Comparison of ENCODE assay signal across 12 cellular contexts in genomic region chr2:47088371-47089082, GRCh38.
DNase-seq lines count a peak whose midpoint lies in the region; ATAC-seq, FAIRE-seq and TF ChIP-seq lines count a peak whose summit lies in the region.
"Had no signal": no experiment of that assay in that cellular context is flagged by ENCODE, and none has a peak within 500 bp of the region (broad histone marks: within the 10 kb centered on the region; RNA-seq: fewer than 3 reads in every experiment).

No MANE protein-coding gene starts in this region.

- H3K4me1 Mint-ChIP-seq in dendritic cell treated with granulocyte-macrophage colony-stimulating factor and Interleukin-4, amounts not matched to agents 40 ng/mL and 50 ng/mL, for 4 days (ENCODE audit: low read depth): peaks cover 58% of the 10 kb centered on the region

- TF ChIP-seq RAD21 in Ishikawa (IDR thresholded peaks at IDR 0.05; ENCODE audit: low read depth) (peak; percentile 24; the same call in 1 of the 2 replicates), HepG2 (CRISPR knock-in tag; IDR thresholded peaks at IDR 0.05) (no peak)

- WGBS in HepG2 (ENCODE audit: low lambda C conversion rate): 73% methylated on average over 5 of the region's 5 CpGs

- peak; percentile 39 for FAIRE-seq in HepG2 (lab: Jason Lieb, UNC)

- intact Hi-C loops in A673 (cut with micrococcal nuclease; ENCODE audit: unreplicated experiment): no loop called here
- intact Hi-C loops in dendritic cell treated with granulocyte-macrophage colony-stimulating factor and Interleukin-4, amounts not matched to agents 40 ng/mL and 50 ng/mL, for 4 days (cut with micrococcal nuclease): no loop called here
- intact Hi-C loops in HepG2 (cut with micrococcal nuclease; ENCODE audit: unreplicated experiment): no loop called here

- H3K4me1 ChIP-seq in A673 (ENCODE audit: insufficient read depth, low read length, poor library complexity, severe bottlenecking) (no peaks in the 10 kb centered on the region), HepG2 (ENCODE audit: insufficient read depth, low read length) (peaks cover 29% of the 10 kb centered on the region), Peyer's patch (peaks cover 0 to 13% (median 0%) of the 10 kb centered on the region in 4 donors)

- H3K27me3 Mint-ChIP-seq in dendritic cell treated with granulocyte-macrophage colony-stimulating factor and Interleukin-4, amounts not matched to agents 40 ng/mL and 50 ng/mL, for 4 days: no peaks in the 10 kb centered on the region
- H3K27me3 Mint-ChIP-seq: activated CD4-positive, alpha-beta T cell treated with anti-CD3 and anti-CD28 coated beads, Interleukin-2, amount 10 ng/mL, durations not matched to agents 7 days and 5 days; CD4-positive, CD25-positive, alpha-beta regulatory T cell had no signal

- H3K9me3 ChIP-seq in A673 (ENCODE audit: low read depth, low read length, poor library complexity, severe bottlenecking) (no peaks in the 10 kb centered on the region), HepG2 (ENCODE audit: low read length) (no peaks in the 10 kb centered on the region), Peyer's patch (no peaks in the 10 kb centered on the region)
- H3K9me3 ChIP-seq: colonic mucosa had no signal

- no peak for TF ChIP-seq EP300 in Ishikawa (IDR thresholded peaks at IDR 0.05; ENCODE audit: borderline replicate concordance)
- no peak for TF ChIP-seq EP300 in HepG2 (IDR thresholded peaks at IDR 0.05; ENCODE audit: low read depth in 2 of 2, low read length in 2 of 2)
- TF ChIP-seq EP300 in HepG2 (CRISPR knock-in tag; IDR thresholded peaks at IDR 0.05; ENCODE audit: borderline replicate concordance): no peak

- no peaks in the 10 kb centered on the region for H3K36me3 ChIP-seq in A673 (ENCODE audit: insufficient read depth, low read length, poor library complexity, severe bottlenecking)
- H3K36me3 ChIP-seq in HepG2 (replicated peaks in 1 of 2; ENCODE audit: control insufficient read depth in 1 of 2, insufficient read depth in 2 of 2, low read length in 2 of 2): no peaks in the 10 kb centered on the region
- H3K36me3 ChIP-seq in Peyer's patch: no peaks in the 10 kb centered on the region
- H3K36me3 ChIP-seq: colonic mucosa had no signal

- CTCF ChIA-PET in A673 (lab: Charles Lee) (interaction anchor here (0.6 kb wide), 1 partner anchor 183 kb away, joined by 3 read pairs; no protein-coding TSS in a partner anchor), HepG2 (lab: Yijun Ruan, JAX; ENCODE audit: low intra/inter-chr PET ratio, low total read pairs) (interaction anchor here (1.2 kb wide), 1 partner anchor 184 kb away, joined by 4 read pairs; no protein-coding TSS in a partner anchor)

- H3K9ac ChIP-seq in HepG2 (ENCODE audit: insufficient read depth, low read depth, low read length): no peak overlapping the region; the same call in 1 of the 2 replicates

- TF ChIP-seq POLR2A in HepG2 (IDR thresholded peaks at IDR 0.05; ENCODE audit: insufficient read depth in 1 of 2, low read depth in 2 of 2, low read length in 2 of 2) (no peak), Peyer's patch (IDR thresholded peaks at IDR 0.05) (no peak)

- no peak overlapping the region for H2AFZ ChIP-seq in HepG2 (ENCODE audit: low read length)

- no peaks in the 10 kb centered on the region for H3K36me3 Mint-ChIP-seq in dendritic cell treated with granulocyte-macrophage colony-stimulating factor and Interleukin-4, amounts not matched to agents 40 ng/mL and 50 ng/mL, for 4 days (ENCODE audit: low read depth)
- H3K36me3 Mint-ChIP-seq in activated naive CD4-positive, alpha-beta T cell treated with anti-CD3 and anti-CD28 coated beads, Interleukin-2, amount 50 U/mL, for 72 hours: peaks cover 0 to 4% of the 10 kb centered on the region in 2 donors
- H3K36me3 Mint-ChIP-seq: CD4-positive, CD25-positive, alpha-beta regulatory T cell; naive thymus-derived CD4-positive, alpha-beta T cell had no signal

- H4K20me1 ChIP-seq in HepG2 (ENCODE audit: insufficient read depth, low read length): no peaks in the 10 kb centered on the region

- DNase-seq in A673 (ENCODE audit: low spot score) (no peak), HepG2 (ENCODE audit: low spot score) (peak; percentile 47), Peyer's patch (no peak), SKM-1 treated with dmso at 0.1 percent for 144 hours (lab: John Stamatoyannopoulos, UW; ENCODE audit: unreplicated experiment) (no peak)
- DNase-seq in activated naive CD4-positive, alpha-beta T cell treated with anti-CD3 and anti-CD28 coated beads, Interleukin-2, amount 50 U/mL, for 72 hours (ENCODE audit: low spot score in 2 of 2): no peak
- DNase-seq: activated CD4-positive, alpha-beta T cell treated with anti-CD3 and anti-CD28 coated beads, Interleukin-2, amount 10 ng/mL, durations not matched to agents 7 days and 5 days; CD4-positive, CD25-positive, alpha-beta regulatory T cell; colonic mucosa; naive thymus-derived CD4-positive, alpha-beta T cell had no signal

- H3K4me2 ChIP-seq in HepG2 (ENCODE audit: low read depth, low read length): peak overlapping the region; percentile 34

- in situ Hi-C loops in HepG2 (cut with HindIII; ENCODE audit: extremely low pct_ligation_motif_present, low pct_unique_long_range_greater_than_20kb): no loop called here

- peak overlapping the region; percentile 34 for H3K27ac Mint-ChIP-seq in dendritic cell treated with granulocyte-macrophage colony-stimulating factor and Interleukin-4, amounts not matched to agents 40 ng/mL and 50 ng/mL, for 4 days
- H3K27ac Mint-ChIP-seq in activated naive CD4-positive, alpha-beta T cell treated with anti-CD3 and anti-CD28 coated beads, Interleukin-2, amount 50 U/mL, for 72 hours: no peak overlapping the region
- H3K27ac Mint-ChIP-seq: activated CD4-positive, alpha-beta T cell treated with anti-CD3 and anti-CD28 coated beads, Interleukin-2, amount 10 ng/mL, durations not matched to agents 7 days and 5 days; CD4-positive, CD25-positive, alpha-beta regulatory T cell; naive thymus-derived CD4-positive, alpha-beta T cell had no signal

- H3K27me3 ChIP-seq in A673 (replicated peaks; ENCODE audit: insufficient read depth, low read depth, low read length, poor library complexity) (no peaks in the 10 kb centered on the region), HepG2 (ENCODE audit: control insufficient read depth in 1 of 2, insufficient read depth in 2 of 2, low read length in 2 of 2) (no peaks in the 10 kb centered on the region; a peak in 1 of 5 replicates), Peyer's patch (no peaks in the 10 kb centered on the region)
- H3K27me3 ChIP-seq: colonic mucosa had no signal

- H3K4me3 ChIP-seq in A673 (ENCODE audit: low read depth, low read length, poor library complexity, severe bottlenecking) (no peak overlapping the region), HepG2 (replicated peaks in 1 of 3; ENCODE audit: insufficient read depth in 1 of 3, low read depth in 2 of 3, low read length in 3 of 3) (no peak overlapping the region), Peyer's patch (no peak overlapping the region)
- H3K4me3 ChIP-seq: colonic mucosa had no signal

- H3K79me2 ChIP-seq in HepG2 (ENCODE audit: insufficient read depth, low read length): no peaks in the 10 kb centered on the region

- H3K9me3 Mint-ChIP-seq in dendritic cell treated with granulocyte-macrophage colony-stimulating factor and Interleukin-4, amounts not matched to agents 40 ng/mL and 50 ng/mL, for 4 days: no peaks in the 10 kb centered on the region
- no peaks in the 10 kb centered on the region for H3K9me3 Mint-ChIP-seq in activated naive CD4-positive, alpha-beta T cell treated with anti-CD3 and anti-CD28 coated beads, Interleukin-2, amount 50 U/mL, for 72 hours
- H3K9me3 Mint-ChIP-seq: activated CD4-positive, alpha-beta T cell treated with anti-CD3 and anti-CD28 coated beads, Interleukin-2, amount 10 ng/mL, durations not matched to agents 7 days and 5 days; CD4-positive, CD25-positive, alpha-beta regulatory T cell had no signal

- H3K27ac ChIP-seq in A673 (ENCODE audit: low read depth, low read length, poor library complexity, severe bottlenecking): no peak overlapping the region
- H3K27ac ChIP-seq in HepG2 (ENCODE audit: extremely low read length, insufficient read depth, low read length): peak overlapping the region; percentile 17
- peak overlapping the region in 2 of 4 donors; percentile 24 to 63 for H3K27ac ChIP-seq in Peyer's patch
- H3K27ac ChIP-seq: colonic mucosa had no signal

- POLR2A ChIA-PET in A673 (lab: Charles Lee; ENCODE audit: low non-redundant PET) (no interaction called here), HepG2 (lab: Yijun Ruan, JAX) (interaction anchor here (1.1 to 2.8 kb wide), 4 partner anchors 9 to 37 kb away, joined by 3 to 19 read pairs (median 7); no protein-coding TSS in a partner anchor)

- ATAC-seq in HepG2: peak; percentile 85
- no peak for ATAC-seq in GM21360 (IDR thresholded peaks at IDR 0.05; ENCODE audit: unreplicated experiment)
- ATAC-seq in activated naive CD4-positive, alpha-beta T cell treated with anti-CD3 and anti-CD28 coated beads, Interleukin-2, amount 50 U/mL, for 72 hours: no peak
- ATAC-seq: naive thymus-derived CD4-positive, alpha-beta T cell had no signal

- no peak overlapping the region for H3K4me3 Mint-ChIP-seq in dendritic cell treated with granulocyte-macrophage colony-stimulating factor and Interleukin-4, amounts not matched to agents 40 ng/mL and 50 ng/mL, for 4 days
- H3K4me3 Mint-ChIP-seq: activated CD4-positive, alpha-beta T cell treated with anti-CD3 and anti-CD28 coated beads, Interleukin-2, amount 10 ng/mL, durations not matched to agents 7 days and 5 days; CD4-positive, CD25-positive, alpha-beta regulatory T cell; naive thymus-derived CD4-positive, alpha-beta T cell had no signal

- 0 out of 2 replicates have a peak, but pooled peaks have one; percentile 20 for TF ChIP-seq CTCF in A673 (conservative IDR thresholded peaks at IDR 0.05; ENCODE audit: low read depth, low read length)
- TF ChIP-seq CTCF in HepG2 (CRISPR knock-in tag; IDR thresholded peaks at IDR 0.05): peak; percentile 44
- TF ChIP-seq CTCF in Peyer's patch (IDR thresholded peaks at IDR 0.05): peak in 1 of 6 experiments; percentile 11

- BruUV-seq in A673 (replicated peaks; lab: Mats Ljungman, UMichigan): no TSS peak
- BruUV-seq in HepG2 (replicated peaks; lab: Mats Ljungman, UMichigan): no TSS peak

TF ChIP-seq in HepG2, 621 proteins besides CTCF, POLR2A, EP300 and RAD21 (continues in another document):
- TF ChIP-seq ISX (CRISPR knock-in tag; conservative IDR thresholded peaks at IDR 0.05) (no peak), REPIN1 (CRISPR knock-in tag; IDR thresholded peaks at IDR 0.05; ENCODE audit: borderline replicate concordance, low read depth) (0 out of 2 replicates have a peak, but pooled peaks have one; percentile 40), ATAD3A (CRISPR knock-in tag; IDR thresholded peaks at IDR 0.05) (no peak), LCORL (IDR thresholded peaks at IDR 0.05) (no peak), LCORL (CRISPR knock-in tag; IDR thresholded peaks at IDR 0.05) (0 out of 2 replicates have a peak, but pooled peaks have one; percentile 24), SMC3 (IDR thresholded peaks at IDR 0.05; ENCODE audit: low read length) (peak; percentile 1; the same call in 1 of the 2 replicates)
